ENCODE assay signal across 8 cellular contexts in the genomic region with DNA sequence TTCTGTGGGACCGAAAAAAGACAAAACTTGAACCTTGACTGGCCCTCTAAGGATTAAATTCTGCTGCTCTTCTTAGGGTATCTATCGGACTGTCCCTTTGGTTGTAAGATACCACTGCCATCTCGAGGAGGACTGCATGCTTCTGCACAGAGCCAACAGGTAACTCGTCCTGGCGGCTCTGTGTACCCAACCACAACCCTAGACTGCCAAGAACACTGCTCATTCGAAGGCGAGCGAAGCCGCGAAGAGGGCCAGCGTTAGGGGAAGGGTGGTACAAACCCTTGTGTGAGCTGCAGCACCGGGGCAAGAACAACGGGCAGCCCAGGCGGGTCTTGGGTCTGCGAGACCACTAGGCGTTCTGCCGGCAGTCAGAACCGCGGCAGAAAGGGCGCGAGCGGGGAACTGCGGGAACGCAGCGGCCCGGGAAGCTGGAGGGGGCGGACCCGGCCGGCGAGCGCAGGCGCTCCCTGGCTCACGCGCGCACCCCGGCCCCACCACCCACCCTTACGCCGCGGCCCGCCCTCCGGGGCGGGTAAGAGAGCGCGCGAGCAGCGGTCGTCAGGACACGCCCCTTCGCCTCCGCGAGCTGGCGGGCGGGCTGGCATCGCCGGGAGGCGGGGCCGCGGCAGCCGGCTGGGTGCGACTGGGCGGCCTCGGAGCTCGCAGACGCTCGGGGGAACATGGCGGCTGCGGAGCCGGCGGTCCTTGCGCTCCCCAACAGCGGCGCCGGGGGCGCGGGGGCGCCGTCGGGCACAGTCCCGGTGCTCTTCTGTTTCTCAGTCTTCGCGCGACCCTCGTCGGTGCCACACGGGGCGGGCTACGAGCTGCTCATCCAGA. TPM values are rescaled to one million over a fixed set of nuclear protein-coding genes. Genes with fewer than 3 reads are reported as not detected.
DNase-seq lines count a peak whose midpoint lies in the region; ATAC-seq and TF ChIP-seq lines count a peak whose summit lies in the region.

Gene ISOC1, plus strand, starts transcription at position 663 of the 837 bp plus-strand sequence. Its CDS starts 18 bp downstream, at position 681.

- TF ChIP-seq CTCF in C4-2B (conservative IDR thresholded peaks at IDR 0.05) (peak; percentile 32), coronary artery (IDR thresholded peaks at IDR 0.05) (no peak)

- H3K27ac ChIP-seq in C4-2B (peak within 1 kb of the TSS; percentile 81), coronary artery (peak within 1 kb of the TSS; percentile 61 to 89)

- peaks cover 25% of the 10 kb centered on the region for H3K4me1 Mint-ChIP-seq in activated CD4-positive, alpha-beta T cell treated with anti-CD3 and anti-CD28 coated beads, Interleukin-2, amount 10 ng/mL, durations not matched to agents 24 days and 14 days

- peak within 1 kb of the TSS; percentile 98 for H3K4me3 ChIP-seq in coronary artery

- peaks cover 22% of the 10 kb centered on the region for H3K27me3 Mint-ChIP-seq in activated CD4-positive, alpha-beta T cell treated with anti-CD3 and anti-CD28 coated beads, Interleukin-2, amount 10 ng/mL, durations not matched to agents 24 days and 14 days

- peak within 1 kb of the TSS; percentile 63 for H3K27ac Mint-ChIP-seq in activated CD4-positive, alpha-beta T cell treated with anti-CD3 and anti-CD28 coated beads, Interleukin-2, amount 10 ng/mL, durations not matched to agents 24 days and 14 days

- peak within 1 kb of the TSS; percentile 86 for H3K4me3 Mint-ChIP-seq in activated CD4-positive, alpha-beta T cell treated with anti-CD3 and anti-CD28 coated beads, Interleukin-2, amount 10 ng/mL, durations not matched to agents 24 days and 14 days

- intact Hi-C loops in activated CD4-positive, alpha-beta T cell treated with anti-CD3 and anti-CD28 coated beads, Interleukin-2, amount 10 ng/mL, durations not matched to agents 24 days and 14 days (cut with micrococcal nuclease): loop anchor here (1.0 to 10.0 kb wide), 3 partner anchors 32 to 1580 kb away; partner anchors contain the start of genes PRRC1 and SLC12A2

- ATAC-seq in GM19351 (IDR thresholded peaks at IDR 0.05; ENCODE audit: unreplicated experiment): peak; percentile 82
- ATAC-seq in HG03520 (IDR thresholded peaks at IDR 0.05; ENCODE audit: unreplicated experiment): peak; percentile 87
- peak; percentile 90 for ATAC-seq in left lobe of liver

- no peaks in the 10 kb centered on the region for H3K9me3 Mint-ChIP-seq in activated CD4-positive, alpha-beta T cell treated with anti-CD3 and anti-CD28 coated beads, Interleukin-2, amount 10 ng/mL, durations not matched to agents 24 days and 14 days

- no peaks in the 10 kb centered on the region for H3K36me3 Mint-ChIP-seq in activated CD4-positive, alpha-beta T cell treated with anti-CD3 and anti-CD28 coated beads, Interleukin-2, amount 10 ng/mL, durations not matched to agents 24 days and 14 days (ENCODE audit: low read depth)

- DNase-seq in NCI-H526 (lab: John Stamatoyannopoulos, UW) (peak; percentile 77 to 92), coronary artery (ENCODE audit: low spot score) (peak; percentile 90), left lobe of liver (ENCODE audit: low spot score) (peak; percentile 95)
- DNase-seq in activated CD4-positive, alpha-beta T cell treated with anti-CD3 and anti-CD28 coated beads, Interleukin-2, amount 10 ng/mL, durations not matched to agents 24 days and 14 days: peak; percentile 98
- peak; percentile 93 for DNase-seq in stimulated activated CD4-positive, alpha-beta T cell treated with anti-CD3 and anti-CD28 coated beads, Interleukin-2, amount 100 ng/mL, for 24 hours

RNA-seq across cellular contexts. Expression of gene ISOC1, which starts in this region (rescaled TPM):
- total RNA-seq in activated CD4-positive, alpha-beta T cell treated with anti-CD3 and anti-CD28 coated beads, Interleukin-2, amount 10 ng/mL, durations not matched to agents 24 days and 14 days: 29.4 and 31.6 TPM in 2 replicates
- total RNA-seq in left lobe of liver: 37.4 TPM

Comparison
In these comparisons a context has a peak if more than half of its experiments do, and no peak if none do; other contexts are left out.
1. Peak in every context shown above with its lines: DNase-seq, ATAC-seq, H3K4me3 ChIP-seq and H3K27ac ChIP-seq.